Comparison of ENCODE assay signal across 21 cellular contexts in the genomic region with DNA sequence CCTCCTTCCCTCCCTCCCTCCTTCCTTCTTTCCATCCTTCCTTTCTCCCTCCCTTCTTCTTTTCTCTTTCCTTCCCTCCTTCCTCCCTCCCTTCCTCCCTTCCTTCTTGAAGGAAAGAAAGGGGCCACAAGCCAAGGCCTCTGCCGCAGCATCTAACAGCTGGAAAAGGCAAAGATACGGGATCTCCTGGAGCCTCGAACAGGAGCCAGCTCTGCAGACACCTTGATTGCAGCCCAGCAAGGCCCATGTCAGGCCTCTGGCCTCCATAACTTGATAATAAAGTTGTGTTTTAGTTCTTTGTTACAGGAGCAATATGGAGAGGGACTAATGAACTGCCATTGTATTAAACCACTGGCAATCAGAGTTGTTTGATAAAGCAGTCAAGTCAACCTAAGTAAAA.
DNase-seq lines count a peak whose midpoint lies in the region; ATAC-seq and TF ChIP-seq lines count a peak whose summit lies in the region.
"Had no signal": no experiment of that assay in that cellular context is flagged by ENCODE, and none has a peak within 500 bp of the region (broad histone marks: within the 10 kb centered on the region; RNA-seq: fewer than 3 reads in every experiment).

No MANE protein-coding gene starts in this region.

- no peak overlapping the region for H3K18ac ChIP-seq in mesenchymal stem cell (ENCODE audit: low read depth in 1 of 2, low read length in 2 of 2)

- no peaks in the 10 kb centered on the region for H3K79me1 ChIP-seq in mesenchymal stem cell (replicated peaks; ENCODE audit: low read length, poor library complexity, severe bottlenecking)

- H3K4ac ChIP-seq in mesenchymal stem cell (ENCODE audit: low read depth in 1 of 2, low read length in 2 of 2), result no peak overlapping the region

- WGBS in heart left ventricle, 4 donors, result 53 to 64% (median 56%) methylated on average over 3 of the region's 3 CpGs
- WGBS in lung, 2 donors, result 56 to 76% methylated on average over 3 of the region's 3 CpGs
- WGBS in mesenchymal stem cell, result 53% methylated on average over 3 of the region's 3 CpGs

- H3K4me3 ChIP-seq in heart left ventricle, result no peak overlapping the region
- peak overlapping the region; percentile 18 for H3K4me3 ChIP-seq in fibroblast of villous mesenchyme (ENCODE audit: low read depth, low read length)
- no peak overlapping the region for H3K4me3 ChIP-seq in lung
- H3K4me3 ChIP-seq in mesenchymal stem cell (ENCODE audit: insufficient read depth in 1 of 2, low read depth in 1 of 2, low read length in 2 of 2), result no peak overlapping the region
- H3K4me3 ChIP-seq: BLaER1, GM12878, GM23248 had no signal

- TF ChIP-seq POLR2A in heart left ventricle (IDR thresholded peaks at IDR 0.05), result no peak

- no peak for ATAC-seq in heart left ventricle
- ATAC-seq in lung (ENCODE audit: insufficient read depth, low FRiP score), result no peak
- ATAC-seq: CD8-positive, alpha-beta T cell; GM12878 had no signal

- no peak overlapping the region for H2BK15ac ChIP-seq in mesenchymal stem cell (ENCODE audit: low read depth, poor library complexity, severe bottlenecking)

- no peaks in the 10 kb centered on the region for H3K4me1 ChIP-seq in heart left ventricle
- H3K4me1 ChIP-seq in lung (ENCODE audit: control insufficient read depth in 2 of 2, insufficient read depth in 2 of 2, low read length in 2 of 2), result no peaks in the 10 kb centered on the region
- H3K4me1 ChIP-seq in mesenchymal stem cell (ENCODE audit: control insufficient read depth, insufficient read depth, low read depth, low read length), result no peaks in the 10 kb centered on the region
- H3K4me1 ChIP-seq: Caco-2 had no signal

- H3K9ac ChIP-seq in mesenchymal stem cell (ENCODE audit: low read length), result no peak overlapping the region
- H3K9ac ChIP-seq: BLaER1, GM23248 had no signal

- H3K27me3 ChIP-seq in heart left ventricle (peaks cover 0 to 16% (median 0%) of the 10 kb centered on the region in 9 donors), lung (ENCODE audit: control insufficient read depth, insufficient read depth) (no peaks in the 10 kb centered on the region), mesenchymal stem cell (ENCODE audit: control insufficient read depth in 1 of 2, insufficient read depth in 1 of 2, low read length in 2 of 2) (no peaks in the 10 kb centered on the region)
- H3K27me3 ChIP-seq: BLaER1 had no signal

- intact Hi-C loops in cardiac septum (cut with DNase I) (no loop called here), heart left ventricle (cut with DNase I) (no loop called here)

- H2BK120ac ChIP-seq in mesenchymal stem cell (ENCODE audit: low read depth, low read length), result no peak overlapping the region

- H3K36me3 ChIP-seq in heart left ventricle, result no peaks in the 10 kb centered on the region
- no peaks in the 10 kb centered on the region for H3K36me3 ChIP-seq in lung (ENCODE audit: control insufficient read depth in 2 of 2, insufficient read depth in 2 of 2, low read length in 2 of 2)
- no peaks in the 10 kb centered on the region for H3K36me3 ChIP-seq in mesenchymal stem cell (ENCODE audit: control insufficient read depth in 1 of 2, insufficient read depth in 2 of 2, low read depth in 1 of 2, low read length in 2 of 2)
- H3K36me3 ChIP-seq: BLaER1 had no signal

- H2BK12ac ChIP-seq in mesenchymal stem cell (ENCODE audit: low read length in 2 of 2), result no peak overlapping the region

- H2BK5ac ChIP-seq in mesenchymal stem cell (ENCODE audit: low read depth, low read length, poor library complexity, severe bottlenecking), result no peak overlapping the region

- DNase-seq in cardiac septum (ENCODE audit: low spot score) (peak; percentile 55), heart left ventricle (no peak), fibroblast of villous mesenchyme (ENCODE audit: low read depth) (no peak), lung (ENCODE audit: low spot score) (peak; percentile 6), mesenchymal stem cell (no peak)
- no peak for DNase-seq in activated T-cell treated with anti-CD3 and anti-CD28 coated beads, Interleukin-2, amount 50 U/mL, for 1 hour
- DNase-seq in stimulated activated CD4-positive, alpha-beta T cell treated with anti-CD3 and anti-CD28 coated beads, Interleukin-12 subunit alpha, Interleukin-12 subunit beta, amount 100 ng/mL, for 4 hours, result no peak
- DNase-seq in activated CD4-positive, alpha-beta T cell treated with anti-CD3 and anti-CD28 coated beads for 1 hour, result no peak
- DNase-seq: Caco-2; CD4-positive, CD25-positive, alpha-beta regulatory T cell; CD8-positive, alpha-beta T cell; DMS153; EL; GDM1; GM23248; H7; HCEC 1CT had no signal

- no peak overlapping the region for H3K4me2 ChIP-seq in mesenchymal stem cell (ENCODE audit: low read length, poor library complexity, severe bottlenecking)
- H3K4me2 ChIP-seq: BLaER1 had no signal

- TF ChIP-seq CTCF in heart left ventricle (IDR thresholded peaks at IDR 0.05), result no peak
- TF ChIP-seq CTCF in fibroblast of villous mesenchyme (IDR thresholded peaks at IDR 0.05; ENCODE audit: insufficient read depth, low read depth, low read length), result no peak
- no peak for TF ChIP-seq CTCF in lung (IDR thresholded peaks at IDR 0.05; ENCODE audit: control extremely low read depth, extremely low read depth)

- no peak overlapping the region for H2AFZ ChIP-seq in mesenchymal stem cell (ENCODE audit: low read depth, low read length)
- H2AFZ ChIP-seq: GM23248 had no signal

- no peaks in the 10 kb centered on the region for H3K9me3 ChIP-seq in heart left ventricle
- H3K9me3 ChIP-seq in lung (ENCODE audit: control insufficient read depth in 2 of 2, insufficient read depth in 1 of 2, low read length in 1 of 2), result peaks cover 0 to 8% of the 10 kb centered on the region in 2 donors
- no peaks in the 10 kb centered on the region for H3K9me3 ChIP-seq in mesenchymal stem cell (ENCODE audit: control insufficient read depth, low read length)
- H3K9me3 ChIP-seq: BLaER1, Caco-2 had no signal

- H4K91ac ChIP-seq in mesenchymal stem cell (ENCODE audit: low read length), result no peak overlapping the region

- H4K8ac ChIP-seq in mesenchymal stem cell (ENCODE audit: low read length), result no peak overlapping the region

- H3K14ac ChIP-seq in mesenchymal stem cell (ENCODE audit: low read length in 2 of 2), result no peak overlapping the region

- H3K23ac ChIP-seq in mesenchymal stem cell (ENCODE audit: low read length in 2 of 2), result no peak overlapping the region

- no peak overlapping the region for H2AK5ac ChIP-seq in mesenchymal stem cell (ENCODE audit: low read length, severe bottlenecking)

- no peak overlapping the region for H3K27ac ChIP-seq in heart left ventricle
- H3K27ac ChIP-seq in lung (ENCODE audit: low read depth in 1 of 2, low read length in 1 of 2), result no peak overlapping the region
- no peak overlapping the region for H3K27ac ChIP-seq in mesenchymal stem cell (ENCODE audit: low read length, poor library complexity, severe bottlenecking)
- H3K27ac ChIP-seq: 22Rv1, BLaER1, C4-2B, GM23248 had no signal

Comparison
In these comparisons a context has a peak if more than half of its experiments do, and no peak if none do; other contexts are left out.
1. DNase-seq: peak in cardiac septum (single experiment) and lung (single experiment); none in heart left ventricle (0 of 5), fibroblast of villous mesenchyme (single experiment), activated T-cell treated with anti-CD3 and anti-CD28 coated beads, Interleukin-2, amount 50 U/mL, for 1 hour (single experiment), stimulated activated CD4-positive, alpha-beta T cell treated with anti-CD3 and anti-CD28 coated beads, Interleukin-12 subunit alpha, Interleukin-12 subunit beta, amount 100 ng/mL, for 4 hours (single experiment), mesenchymal stem cell (single experiment) and activated CD4-positive, alpha-beta T cell treated with anti-CD3 and anti-CD28 coated beads for 1 hour (single experiment).